13 cellular contexts compared by ENCODE assay signal in the genomic region with DNA sequence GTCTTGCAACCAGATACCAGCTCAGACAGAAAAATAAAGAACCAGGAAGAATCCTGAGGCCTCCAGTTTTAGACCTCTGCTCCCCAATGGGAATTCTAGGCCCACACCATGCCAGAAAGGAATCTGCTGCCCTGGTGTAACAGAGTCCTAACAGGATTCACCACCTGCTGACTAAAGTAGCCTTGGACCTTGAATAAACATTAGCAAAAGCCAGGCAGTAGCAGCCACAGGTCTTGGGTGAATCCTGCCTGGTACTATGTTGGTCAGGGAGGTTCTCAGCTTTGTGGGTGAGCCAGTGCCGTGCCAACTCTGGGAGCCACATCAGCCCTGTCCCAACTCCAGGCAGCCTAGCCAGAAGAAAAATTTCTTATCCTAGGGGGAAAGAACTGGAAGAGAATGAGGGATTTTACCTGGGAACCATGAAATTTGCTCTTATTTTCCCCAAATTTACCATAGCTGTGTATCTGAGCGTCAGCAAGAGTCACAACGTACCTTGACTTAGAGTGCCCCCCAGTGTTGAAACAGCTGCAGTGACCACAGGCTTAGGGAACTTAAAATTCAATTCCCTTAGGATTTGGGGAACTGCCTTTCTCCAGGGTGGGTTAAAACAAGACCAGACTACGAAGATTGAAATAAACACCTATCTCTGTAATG.
DNase-seq lines count a peak whose midpoint lies in the region; ATAC-seq and TF ChIP-seq lines count a peak whose summit lies in the region.
"Had no signal": no experiment of that assay in that cellular context is flagged by ENCODE, and none has a peak within 500 bp of the region (broad histone marks: within the 10 kb centered on the region; RNA-seq: fewer than 3 reads in every experiment).

No MANE protein-coding gene starts in this region.

- H3K4me1 ChIP-seq in breast epithelium (no peaks in the 10 kb centered on the region), upper lobe of right lung (no peaks in the 10 kb centered on the region)
- H3K4me1 ChIP-seq: left lung had no signal

- POLR2A ChIA-PET in MCF 10A (lab: Yijun Ruan, JAX): no interaction called here

- DNase-seq in MCF 10A (ENCODE audit: unreplicated experiment): peak; percentile 46
- DNase-seq in breast epithelium (ENCODE audit: low spot score in 2 of 2): no peak
- peak; percentile 13 for DNase-seq in NCI-H526 treated with DMSO at 0.1 percent for 48 hours (lab: John Stamatoyannopoulos, UW)
- no peak for DNase-seq in epithelial cell of proximal tubule (ENCODE audit: low read depth)
- DNase-seq in upper lobe of right lung: no peak
- DNase-seq in anterior cingulate cortex (lab: John Stamatoyannopoulos, UW): no peak
- no peak for DNase-seq in activated CD4-positive, alpha-beta T cell treated with anti-CD3 and anti-CD28 coated beads, Interleukin-2, amount 50 U/mL, for 1 hour
- DNase-seq: activated gamma-delta T cell treated with Interleukin-2 at 50 U/mL for 16 hours, Calu3, left lung, NCI-H2029 treated with DMSO at 0.1 percent for 48 hours, right cardiac atrium had no signal

- no peak overlapping the region for H3K4me3 ChIP-seq in breast epithelium
- no peak overlapping the region for H3K4me3 ChIP-seq in epithelial cell of proximal tubule (ENCODE audit: low read depth, low read length)
- H3K4me3 ChIP-seq in upper lobe of right lung: no peak overlapping the region
- H3K4me3 ChIP-seq: left lung had no signal

- peak; percentile 65 for TF ChIP-seq CTCF in MCF 10A (IDR thresholded peaks at IDR 0.05; ENCODE audit: unreplicated experiment)
- TF ChIP-seq CTCF in breast epithelium (IDR thresholded peaks at IDR 0.05): peak in 1 of 3 donors; percentile 23
- peak; percentile 46 for TF ChIP-seq CTCF in epithelial cell of proximal tubule (conservative IDR thresholded peaks at IDR 0.05; ENCODE audit: low read depth, low read length)
- TF ChIP-seq CTCF in upper lobe of right lung (IDR thresholded peaks at IDR 0.05): no peak

- H3K36me3 Mint-ChIP-seq in MCF 10A (ENCODE audit: insufficient read depth, unreplicated experiment): no peaks in the 10 kb centered on the region

- H3K36me3 ChIP-seq in breast epithelium: no peaks in the 10 kb centered on the region
- H3K36me3 ChIP-seq in upper lobe of right lung: no peaks in the 10 kb centered on the region
- H3K36me3 ChIP-seq: left lung had no signal

- CTCF ChIA-PET in MCF 10A (lab: Yijun Ruan, JAX): interaction anchor here (0.6 to 2.8 kb wide), 14 partner anchors 8 to 1995 kb away, joined by 3 to 11 read pairs (median 4); no protein-coding TSS in a partner anchor

- no peak overlapping the region for H3K27ac Mint-ChIP-seq in MCF 10A (ENCODE audit: low read depth, unreplicated experiment)

- no TSS peak for BruUV-seq in MCF 10A (replicated peaks; lab: Mats Ljungman, UMichigan)

- intact Hi-C loops in MCF 10A (cut with micrococcal nuclease): loop anchor here (1.0 to 5.0 kb wide), 5 partner anchors 513 to 1995 kb away; no protein-coding TSS in a partner anchor
- intact Hi-C loops in breast epithelium (cut with DNase I; ENCODE audit: low total_unique reads): no loop called here
- intact Hi-C loops in upper lobe of right lung (cut with DNase I): no loop called here

- H3K4me3 Mint-ChIP-seq in MCF 10A (ENCODE audit: unreplicated experiment): no peak overlapping the region

- ATAC-seq in upper lobe of right lung: peak; percentile 29
- ATAC-seq in GM18498 (IDR thresholded peaks at IDR 0.05; ENCODE audit: unreplicated experiment): no peak
- ATAC-seq: left lung, right cardiac atrium had no signal

- no peaks in the 10 kb centered on the region for H3K9me3 Mint-ChIP-seq in MCF 10A (ENCODE audit: unreplicated experiment)

- no peak for TF ChIP-seq POLR2A in breast epithelium (IDR thresholded peaks at IDR 0.05)

- H3K9me3 ChIP-seq in breast epithelium: peaks cover 0 to 10% of the 10 kb centered on the region in 2 donors
- H3K9me3 ChIP-seq in upper lobe of right lung: no peaks in the 10 kb centered on the region

- H3K27ac ChIP-seq in breast epithelium: no peak overlapping the region
- H3K27ac ChIP-seq in upper lobe of right lung: no peak overlapping the region
- H3K27ac ChIP-seq: left lung had no signal

- H3K27me3 ChIP-seq in breast epithelium (no peaks in the 10 kb centered on the region), upper lobe of right lung (no peaks in the 10 kb centered on the region)
- H3K27me3 ChIP-seq: left lung had no signal

- peaks cover 3% of the 10 kb centered on the region for H3K27me3 Mint-ChIP-seq in MCF 10A (ENCODE audit: insufficient read depth, unreplicated experiment)

- H3K4me1 Mint-ChIP-seq in MCF 10A (ENCODE audit: insufficient read depth, unreplicated experiment): no peaks in the 10 kb centered on the region

Comparison
In these comparisons a context has a peak if more than half of its experiments do, and no peak if none do; other contexts are left out.
1. DNase-seq: peak in MCF 10A (single experiment) and NCI-H526 treated with DMSO at 0.1 percent for 48 hours (single experiment); none in breast epithelium (0 of 2), epithelial cell of proximal tubule (single experiment), upper lobe of right lung (single experiment), anterior cingulate cortex (0 of 58) and activated CD4-positive, alpha-beta T cell treated with anti-CD3 and anti-CD28 coated beads, Interleukin-2, amount 50 U/mL, for 1 hour (single experiment).